ENCODE assay signal across 30 cellular contexts in genomic region chr5:39052141-39052540, GRCh38.
"Had no signal": no experiment of that assay in that cellular context is flagged by ENCODE, and none has a peak within 500 bp of the region (broad histone marks: within the 10 kb centered on the region; RNA-seq: fewer than 3 reads in every experiment).

No MANE protein-coding gene starts in this region.

- H3K27me3 ChIP-seq: neutrophil, ovary, spleen, suprapubic skin, testis, tibial artery, transverse colon, upper lobe of right lung, uterus had no signal

- ATAC-seq: naive thymus-derived CD8-positive, alpha-beta T cell; natural killer cell treated with Interleukin-12 subunit alpha and Interleukin-12 subunit beta and Interleukin-15 and Interleukin-18, amount 100 ng/mL, for 72 hours; psoas muscle; right cardiac atrium; sciatic nerve; stimulated activated memory B cell treated with anti-CD40 and anti-IgM and Interleukin-4, amounts not matched to agents 10 μg/mL and 1 μg/mL and 100 μg/mL, for 72 hours; stimulated activated naive CD8-positive, alpha-beta T cell treated with anti-CD3 and anti-CD28 coated beads, Interleukin-15, amount 100 ng/mL, for 72 hours; stimulated activated naive CD8-positive, alpha-beta T cell treated with anti-CD3 and anti-CD28 coated beads, Interleukin-15, Interleukin-2, amounts not matched to agents 100 U/mL and 50 U/mL, for 24 hours; upper lobe of right lung had no signal

- H3K4me3 ChIP-seq: ovary, psoas muscle, skin epidermis, smooth muscle cell, spleen, suprapubic skin, testis, tibial artery, transverse colon, upper lobe of right lung, uterus had no signal

- DNase-seq: naive thymus-derived CD8-positive, alpha-beta T cell; nephron progenitor cell; nucleus accumbens; ovary; posterior cingulate gyrus; psoas muscle; right cardiac atrium; spleen; stimulated activated CD4-positive, alpha-beta T cell treated with anti-CD3 and anti-CD28 coated beads, Interleukin-12 subunit alpha, Interleukin-12 subunit beta, amount 100 ng/mL, for 4 hours; stimulated activated CD4-positive, alpha-beta T cell treated with anti-CD3 and anti-CD28 coated beads, Interleukin-1b, Interleukin-23, amount 100 ng/mL, for 48 hours; stimulated activated CD4-positive, alpha-beta T cell treated with anti-CD3 and anti-CD28 coated beads, Interleukin-4, amount 100 ng/mL, for 1 hour; stimulated activated CD4-positive, alpha-beta T cell treated with anti-CD3 and anti-CD28 coated beads, Interleukin-4, amount 100 ng/mL, for 4 hours; stimulated activated CD8-positive, alpha-beta memory T cell treated with anti-CD3 and anti-CD28 coated beads, Interleukin-4, amount 100 ng/mL, for 48 hours; stimulated activated naive CD4-positive, alpha-beta T cell; stimulated activated naive CD8-positive, alpha-beta T cell treated with anti-CD3 and anti-CD28 coated beads, Interleukin-15, amount 100 ng/mL, for 72 hours; stimulated activated naive CD8-positive, alpha-beta T cell treated with anti-CD3 and anti-CD28 coated beads, Interleukin-15, Interleukin-2, amounts not matched to agents 100 U/mL and 50 U/mL, for 24 hours; substantia nigra; testis; tibial artery; transverse colon; upper lobe of right lung; uterus had no signal

- H3K27ac ChIP-seq: neutrophil, ovary, parathyroid adenoma, psoas muscle, skin epidermis, spleen, suprapubic skin, testis, tibial artery, transverse colon, upper lobe of right lung, uterus had no signal

- H3K4me1 ChIP-seq: uterus had no signal

- H3K36me3 ChIP-seq: ovary, suprapubic skin, transverse colon, upper lobe of right lung, uterus had no signal

- H3K9me3 ChIP-seq: neutrophil, ovary, psoas muscle, spleen, suprapubic skin, testis, tibial artery, transverse colon, upper lobe of right lung, uterus had no signal
